27 cellular contexts compared by ENCODE assay signal in the genomic region with DNA sequence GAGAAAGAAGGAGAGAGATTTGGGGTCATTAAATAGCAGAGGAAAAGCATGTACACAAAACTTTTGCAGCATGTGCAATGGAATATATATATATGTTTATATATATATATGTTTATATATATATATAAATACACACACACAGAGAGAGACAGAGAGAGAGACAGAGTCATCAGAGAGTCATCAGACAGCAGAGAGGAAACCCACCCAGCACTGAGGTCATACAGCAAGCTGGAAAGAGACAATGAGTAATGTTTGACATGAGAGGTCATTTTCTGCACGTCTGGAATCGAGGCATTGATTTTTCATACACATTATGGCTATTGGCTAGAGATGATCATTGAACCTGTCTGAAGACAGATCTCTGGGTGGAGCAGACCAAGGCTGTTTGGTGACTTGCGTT. TPM values are rescaled to one million over a fixed set of nuclear protein-coding genes. Genes with fewer than 3 reads are reported as not detected.
"Had no signal": no experiment of that assay in that cellular context is flagged by ENCODE, and none has a peak within 500 bp of the region (broad histone marks: within the 10 kb centered on the region; RNA-seq: fewer than 3 reads in every experiment).

No MANE protein-coding gene starts in this region.

- DNase-seq: activated CD4-positive, alpha-beta T cell treated with anti-CD3 and anti-CD28 coated beads, Interleukin-2, amount 50 U/mL, for 48 hours; activated CD4-positive, CD25-positive, alpha-beta regulatory T cell; activated effector memory CD4-positive, alpha-beta T cell treated with Interleukin-2 at 50 U/mL for 16 hours; activated naive CD4-positive, alpha-beta T cell; activated T-cell treated with anti-CD3 and anti-CD28 coated beads for 4 hours; adrenal gland; anterior cingulate cortex; colonic mucosa; Kasumi-1; KBM-7; NCI-H1048; NCI-H1417 treated with DMSO at 0.1 percent for 48 hours; NCI-H1694; NCI-H2029; NCI-H2107; NCI-H345; NCI-H510A treated with DMSO at 0.1 percent for 48 hours; NCI-H69; NK-92 treated with Interleukin-12 subunit alpha and Interleukin-12 subunit beta, amount 100 ng/mL, for 24 hours; PC-9; SIG-M5; T-cell had no signal

- H3K36me3 Mint-ChIP-seq: activated naive CD8-positive, alpha-beta T cell; T-cell had no signal

- H3K36me3 ChIP-seq: adrenal gland, colonic mucosa had no signal

- ATAC-seq: T-cell had no signal

- H3K27ac ChIP-seq: adrenal gland, colonic mucosa, PC-9, VCaP had no signal

- H3K4me3 Mint-ChIP-seq: activated naive CD8-positive, alpha-beta T cell; T-cell had no signal

- H3K27ac Mint-ChIP-seq: activated naive CD8-positive, alpha-beta T cell; T-cell had no signal

- H3K4me3 ChIP-seq: adrenal gland, colonic mucosa, PC-9 had no signal

- H3K4me1 ChIP-seq: adrenal gland, colonic mucosa had no signal

- H3K4me1 Mint-ChIP-seq: T-cell had no signal

- H3K9me3 ChIP-seq: adrenal gland, colonic mucosa had no signal

- H3K4me2 ChIP-seq: PC-9 had no signal

- H2AFZ ChIP-seq: PC-9 had no signal

- H3K27me3 ChIP-seq: adrenal gland, colonic mucosa had no signal

RNA-seq across cellular contexts. Expression of gene SHOX, which starts 48.9 kb away (rescaled TPM):
- total RNA-seq: activated CD8-positive, alpha-beta memory T cell treated with anti-CD3 and anti-CD28 coated beads for 36 hours; adrenal gland; PC-9; RPMI7951; T-cell; T-helper 2 cell treated with Interferon-gamma antibody and Interleukin-4, amounts not matched to agents 100 ng/mL and 5 ng/mL, for 36 hours had no signal
